In genomic region chr7:117064688-117065087, GRCh38 we compare ENCODE assay signal across 26 cellular contexts.
"Had no signal": no experiment of that assay in that cellular context is flagged by ENCODE, and none has a peak within 500 bp of the region (broad histone marks: within the 10 kb centered on the region; RNA-seq: fewer than 3 reads in every experiment).

No MANE protein-coding gene starts in this region.

- H3K4me3 ChIP-seq: coronary artery, esophagus muscularis mucosa, gastroesophageal sphincter, left ventricle myocardium inferior, lower lobe of right lung, pancreas, suprapubic skin, tibial artery, upper lobe of left lung, uterus had no signal

- H3K27me3 Mint-ChIP-seq: memory B cell had no signal

- H3K9me3 Mint-ChIP-seq: memory B cell; nephron; stimulated activated effector memory CD8-positive, alpha-beta T cell treated with anti-CD3 and anti-CD28 coated beads, Interleukin-12 subunit alpha, Interleukin-12 subunit beta, amount 100 ng/mL, for 72 hours had no signal

- H3K9me3 ChIP-seq: esophagus muscularis mucosa, gastroesophageal sphincter, left ventricle myocardium inferior, lower lobe of right lung, pancreas, suprapubic skin, tibial artery, upper lobe of left lung, uterus had no signal

- H3K27ac ChIP-seq: coronary artery, esophagus muscularis mucosa, gastroesophageal sphincter, left ventricle myocardium inferior, lower lobe of right lung, pancreas, suprapubic skin, tibial artery, upper lobe of left lung, uterus had no signal

- H3K27ac Mint-ChIP-seq: memory B cell; naive B cell; nephron; progenitor cell of endocrine pancreas; stimulated activated effector memory CD8-positive, alpha-beta T cell treated with anti-CD3 and anti-CD28 coated beads, Interleukin-12 subunit alpha, Interleukin-12 subunit beta, amount 100 ng/mL, for 72 hours had no signal

- H3K36me3 ChIP-seq: esophagus muscularis mucosa, gastroesophageal sphincter, left ventricle myocardium inferior, lower lobe of right lung, pancreas, suprapubic skin, tibial artery, upper lobe of left lung, uterus had no signal

- ATAC-seq: gastroesophageal sphincter; lower lobe of right lung; pancreas; right cardiac atrium; stimulated activated effector memory CD8-positive, alpha-beta T cell treated with anti-CD3 and anti-CD28 coated beads, Interleukin-12 subunit alpha, Interleukin-12 subunit beta, amount 100 ng/mL, for 72 hours; stimulated activated naive CD8-positive, alpha-beta T cell treated with anti-CD3 and anti-CD28 coated beads, Interleukin-15, Interleukin-2, amounts not matched to agents 100 U/mL and 50 U/mL, for 24 hours had no signal

- H3K4me1 Mint-ChIP-seq: naive B cell had no signal

- DNase-seq: effector CD4-positive, alpha-beta T cell; glutamatergic neuron; islet precursor cell; left ventricle myocardium inferior; lower lobe of right lung; midbrain; naive B cell; occipital lobe; pancreas; small intestine; stimulated activated CD4-positive, alpha-beta T cell treated with anti-CD3 and anti-CD28 coated beads, Interleukin-12 subunit alpha, Interleukin-12 subunit beta, amount 100 ng/mL, for 4 hours; stimulated activated CD4-positive, alpha-beta T cell treated with anti-CD3 and anti-CD28 coated beads, Interleukin-4, amount 100 ng/mL, for 1 hour; stimulated activated CD8-positive, alpha-beta memory T cell treated with anti-CD3 and anti-CD28 coated beads, Interleukin-4, amount 100 ng/mL, for 48 hours; stimulated activated naive CD8-positive, alpha-beta T cell treated with anti-CD3 and anti-CD28 coated beads, Interleukin-15, Interleukin-2, amounts not matched to agents 100 U/mL and 50 U/mL, for 24 hours; tibial artery; uterus had no signal

- H3K4me3 Mint-ChIP-seq: memory B cell; naive B cell; nephron; stimulated activated effector memory CD8-positive, alpha-beta T cell treated with anti-CD3 and anti-CD28 coated beads, Interleukin-12 subunit alpha, Interleukin-12 subunit beta, amount 100 ng/mL, for 72 hours had no signal

- H3K36me3 Mint-ChIP-seq: memory B cell; naive B cell; stimulated activated effector memory CD8-positive, alpha-beta T cell treated with anti-CD3 and anti-CD28 coated beads, Interleukin-12 subunit alpha, Interleukin-12 subunit beta, amount 100 ng/mL, for 72 hours had no signal

- H3K27me3 ChIP-seq: esophagus muscularis mucosa, gastroesophageal sphincter, pancreas, suprapubic skin, tibial artery, upper lobe of left lung, uterus had no signal
